18 cellular contexts compared by ENCODE assay signal in the genomic region with DNA sequence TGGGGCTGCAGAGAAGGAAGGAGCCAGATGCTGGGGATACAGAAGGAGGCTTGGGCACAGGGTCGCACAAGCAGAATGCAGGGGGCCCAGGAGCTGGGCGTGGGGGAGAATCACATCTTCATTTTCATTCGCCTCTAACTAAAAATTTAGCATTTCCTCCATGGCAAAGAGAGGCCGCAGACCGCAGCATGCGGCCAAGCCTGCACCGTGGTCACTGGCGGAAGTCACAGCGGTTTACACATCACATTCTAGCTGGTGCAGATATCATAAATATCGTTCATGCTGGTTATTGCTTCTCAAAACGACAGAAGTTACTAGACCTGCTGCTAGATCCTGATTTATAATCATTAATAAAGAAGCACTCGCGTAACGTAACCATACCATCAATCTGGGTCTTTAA.
A peak's percentile ranks its signal among the peaks of the same experiment; 100 is the strongest.
DNase-seq lines count a peak whose midpoint lies in the region; ATAC-seq and TF ChIP-seq lines count a peak whose summit lies in the region.
"Had no signal": no experiment of that assay in that cellular context is flagged by ENCODE, and none has a peak within 500 bp of the region (broad histone marks: within the 10 kb centered on the region; RNA-seq: fewer than 3 reads in every experiment).

No MANE protein-coding gene starts in this region.

- no peak overlapping the region for H3K27ac Mint-ChIP-seq in activated naive CD8-positive, alpha-beta T cell treated with anti-CD3 and anti-CD28 coated beads, Interleukin-2, amount 10 ng/mL, durations not matched to agents 7 days and 5 days
- H3K27ac Mint-ChIP-seq in activated naive CD8-positive, alpha-beta T cell treated with anti-CD3 and anti-CD28 coated beads for 36 hours, result no peak overlapping the region
- no peak overlapping the region for H3K27ac Mint-ChIP-seq in activated CD8-positive, alpha-beta T cell treated with anti-CD3 and anti-CD28 coated beads for 36 hours
- H3K27ac Mint-ChIP-seq: CD4-positive, alpha-beta T cell had no signal

- H3K4me1 ChIP-seq in gastroesophageal sphincter, result peaks cover 0 to 47% (median 5%) of the 10 kb centered on the region in 3 donors

- no peak overlapping the region for H3K4me3 ChIP-seq in gastroesophageal sphincter

- no peak for TF ChIP-seq EP300 in gastroesophageal sphincter (IDR thresholded peaks at IDR 0.05)

- H3K9me3 ChIP-seq in gastroesophageal sphincter, result no peaks in the 10 kb centered on the region

- TF ChIP-seq POLR2A in gastroesophageal sphincter (IDR thresholded peaks at IDR 0.05), result no peak

- peaks cover 0 to 38% of the 10 kb centered on the region in 2 donors for H3K36me3 ChIP-seq in gastroesophageal sphincter

- H3K9me3 Mint-ChIP-seq in activated naive CD8-positive, alpha-beta T cell treated with anti-CD3 and anti-CD28 coated beads, Interleukin-2, amount 10 ng/mL, durations not matched to agents 7 days and 5 days, result no peaks in the 10 kb centered on the region
- H3K9me3 Mint-ChIP-seq in activated naive CD8-positive, alpha-beta T cell treated with anti-CD3 and anti-CD28 coated beads for 36 hours, result no peaks in the 10 kb centered on the region
- no peaks in the 10 kb centered on the region for H3K9me3 Mint-ChIP-seq in activated CD8-positive, alpha-beta T cell treated with anti-CD3 and anti-CD28 coated beads for 36 hours
- H3K9me3 Mint-ChIP-seq: CD4-positive, alpha-beta T cell had no signal

- no peaks in the 10 kb centered on the region for H3K27me3 ChIP-seq in gastroesophageal sphincter

- DNase-seq in activated naive CD8-positive, alpha-beta T cell treated with anti-CD3 and anti-CD28 coated beads, Interleukin-2, amount 10 ng/mL, durations not matched to agents 7 days and 5 days, result peak; percentile 35
- no peak for DNase-seq in activated naive CD8-positive, alpha-beta T cell treated with anti-CD3 and anti-CD28 coated beads for 36 hours
- DNase-seq in NOMO-1 (lab: John Stamatoyannopoulos, UW; ENCODE audit: unreplicated experiment in 2 of 2) (peak; percentile 79 to 84), EL (no peak)
- DNase-seq in activated CD8-positive, alpha-beta T cell treated with anti-CD3 and anti-CD28 coated beads for 36 hours, result peak; percentile 22
- DNase-seq: Calu3; CD4-positive, alpha-beta T cell; MM.1S; NCI-H1436 treated with DMSO at 0.1 percent for 48 hours; NCI-H2107; NCI-H345; NCI-H526 treated with DMSO at 0.1 percent for 48 hours; NK-92 treated with Interleukin-12 subunit alpha and Interleukin-12 subunit beta, amount 100 ng/mL, for 24 hours; Right ventricle myocardium superior had no signal

- CTCF ChIA-PET in activated CD8-positive, alpha-beta T cell treated with anti-CD3 and anti-CD28 coated beads for 36 hours (lab: Charles Lee), result no interaction called here

- WGBS in gastroesophageal sphincter (ENCODE audit: low coverage in 1 of 2), 2 donors, result 85 to 88% methylated on average over 13 to 14 of the region's 14 CpGs

- H3K4me1 Mint-ChIP-seq in activated naive CD8-positive, alpha-beta T cell treated with anti-CD3 and anti-CD28 coated beads, Interleukin-2, amount 10 ng/mL, durations not matched to agents 7 days and 5 days, result no peaks in the 10 kb centered on the region
- no peaks in the 10 kb centered on the region for H3K4me1 Mint-ChIP-seq in activated naive CD8-positive, alpha-beta T cell treated with anti-CD3 and anti-CD28 coated beads for 36 hours
- H3K4me1 Mint-ChIP-seq in activated CD8-positive, alpha-beta T cell treated with anti-CD3 and anti-CD28 coated beads for 36 hours (ENCODE audit: low read depth), result no peaks in the 10 kb centered on the region

- peak overlapping the region in 1 of 4 donors; percentile 76 for H3K27ac ChIP-seq in gastroesophageal sphincter

- ATAC-seq in activated naive CD8-positive, alpha-beta T cell treated with anti-CD3 and anti-CD28 coated beads, Interleukin-2, amount 10 ng/mL, durations not matched to agents 7 days and 5 days (ENCODE audit: low read depth), result no peak
- ATAC-seq in activated CD8-positive, alpha-beta T cell treated with anti-CD3 and anti-CD28 coated beads for 36 hours, result no peak
- no peak for ATAC-seq in GM18861 (IDR thresholded peaks at IDR 0.05; ENCODE audit: unreplicated experiment)
- no peak for ATAC-seq in HG03108 (IDR thresholded peaks at IDR 0.05; ENCODE audit: unreplicated experiment)
- no peak for ATAC-seq in gastroesophageal sphincter
- ATAC-seq: Panc1 had no signal

- H3K27me3 Mint-ChIP-seq in activated naive CD8-positive, alpha-beta T cell treated with anti-CD3 and anti-CD28 coated beads, Interleukin-2, amount 10 ng/mL, durations not matched to agents 7 days and 5 days, result no peaks in the 10 kb centered on the region
- H3K27me3 Mint-ChIP-seq in activated naive CD8-positive, alpha-beta T cell treated with anti-CD3 and anti-CD28 coated beads for 36 hours, result peaks cover 4% of the 10 kb centered on the region
- peaks cover 3% of the 10 kb centered on the region for H3K27me3 Mint-ChIP-seq in activated CD8-positive, alpha-beta T cell treated with anti-CD3 and anti-CD28 coated beads for 36 hours

- TF ChIP-seq CTCF in activated CD8-positive, alpha-beta T cell treated with anti-CD3 and anti-CD28 coated beads for 36 hours (IDR thresholded peaks at IDR 0.05), result no peak
- no peak for TF ChIP-seq CTCF in gastroesophageal sphincter (IDR thresholded peaks at IDR 0.05)

- POLR2A ChIA-PET in activated naive CD8-positive, alpha-beta T cell treated with anti-CD3 and anti-CD28 coated beads, Interleukin-2, amount 10 ng/mL, durations not matched to agents 7 days and 5 days (lab: Charles Lee), result no interaction called here
- POLR2A ChIA-PET in activated CD8-positive, alpha-beta T cell treated with anti-CD3 and anti-CD28 coated beads for 36 hours (lab: Charles Lee), result no interaction called here

- H3K36me3 Mint-ChIP-seq in activated naive CD8-positive, alpha-beta T cell treated with anti-CD3 and anti-CD28 coated beads, Interleukin-2, amount 10 ng/mL, durations not matched to agents 7 days and 5 days, result no peaks in the 10 kb centered on the region
- no peaks in the 10 kb centered on the region for H3K36me3 Mint-ChIP-seq in activated naive CD8-positive, alpha-beta T cell treated with anti-CD3 and anti-CD28 coated beads for 36 hours
- no peaks in the 10 kb centered on the region for H3K36me3 Mint-ChIP-seq in activated CD8-positive, alpha-beta T cell treated with anti-CD3 and anti-CD28 coated beads for 36 hours (ENCODE audit: low read depth)

- intact Hi-C loops in activated CD8-positive, alpha-beta T cell treated with anti-CD3 and anti-CD28 coated beads for 36 hours (cut with micrococcal nuclease), result no loop called here

- H3K4me3 Mint-ChIP-seq in activated naive CD8-positive, alpha-beta T cell treated with anti-CD3 and anti-CD28 coated beads, Interleukin-2, amount 10 ng/mL, durations not matched to agents 7 days and 5 days, result no peak overlapping the region
- no peak overlapping the region for H3K4me3 Mint-ChIP-seq in activated naive CD8-positive, alpha-beta T cell treated with anti-CD3 and anti-CD28 coated beads for 36 hours
- no peak overlapping the region for H3K4me3 Mint-ChIP-seq in activated CD8-positive, alpha-beta T cell treated with anti-CD3 and anti-CD28 coated beads for 36 hours
- H3K4me3 Mint-ChIP-seq: CD4-positive, alpha-beta T cell had no signal

Comparison
In these comparisons a context has a peak if more than half of its experiments do, and no peak if none do; other contexts are left out.
1. DNase-seq: peak in activated naive CD8-positive, alpha-beta T cell treated with anti-CD3 and anti-CD28 coated beads, Interleukin-2, amount 10 ng/mL, durations not matched to agents 7 days and 5 days (single experiment), NOMO-1 (2 of 2) and activated CD8-positive, alpha-beta T cell treated with anti-CD3 and anti-CD28 coated beads for 36 hours (single experiment); none in activated naive CD8-positive, alpha-beta T cell treated with anti-CD3 and anti-CD28 coated beads for 36 hours (single experiment) and EL (single experiment).